28 cellular contexts compared by ENCODE assay signal in genomic region chr12:129089576-129089975, GRCh38.
"Had no signal": no experiment of that assay in that cellular context is flagged by ENCODE, and none has a peak within 500 bp of the region (broad histone marks: within the 10 kb centered on the region; RNA-seq: fewer than 3 reads in every experiment).

No MANE protein-coding gene starts in this region.

- H3K4me1 ChIP-seq: colonic mucosa, esophagus muscularis mucosa, esophagus squamous epithelium, foreskin keratinocyte, gastrocnemius medialis, gastroesophageal sphincter, heart left ventricle, heart right ventricle had no signal

- H3K27me3 Mint-ChIP-seq: dendritic cell treated with granulocyte-macrophage colony-stimulating factor and Interleukin-4, amounts not matched to agents 40 ng/mL and 50 ng/mL, for 4 days had no signal

- FAIRE-seq: colon, endometrium, endothelial cell of umbilical vein, frontal cortex had no signal

- H3K4me3 Mint-ChIP-seq: dendritic cell treated with granulocyte-macrophage colony-stimulating factor and Interleukin-4, amounts not matched to agents 40 ng/mL and 50 ng/mL, for 4 days; effector memory CD8-positive, alpha-beta T cell; endodermal cell had no signal

- H3K9me3 Mint-ChIP-seq: effector memory CD8-positive, alpha-beta T cell had no signal

- H3K27ac Mint-ChIP-seq: dendritic cell treated with granulocyte-macrophage colony-stimulating factor and Interleukin-4, amounts not matched to agents 40 ng/mL and 50 ng/mL, for 4 days; effector memory CD8-positive, alpha-beta T cell; endodermal cell had no signal

- H3K36me3 ChIP-seq: colonic mucosa, esophagus muscularis mucosa, esophagus squamous epithelium, gastrocnemius medialis, gastroesophageal sphincter, heart left ventricle, heart right ventricle had no signal

- H3K9me3 ChIP-seq: colonic mucosa, esophagus muscularis mucosa, esophagus squamous epithelium, gastrocnemius medialis had no signal

- H3K4me3 ChIP-seq: colonic mucosa, coronary artery, dorsolateral prefrontal cortex, esophagus muscularis mucosa, esophagus squamous epithelium, gastrocnemius medialis, gastroesophageal sphincter, heart left ventricle, heart right ventricle had no signal

- H3K4me1 Mint-ChIP-seq: endodermal cell had no signal

- H3K27me3 ChIP-seq: colonic mucosa, dorsolateral prefrontal cortex, esophagus squamous epithelium, foreskin keratinocyte, gastrocnemius medialis, heart left ventricle had no signal

- H3K27ac ChIP-seq: colonic mucosa, coronary artery, dorsolateral prefrontal cortex, epithelial cell of prostate, esophagus muscularis mucosa, esophagus squamous epithelium, foreskin keratinocyte, gastrocnemius medialis, gastroesophageal sphincter, heart left ventricle, heart right ventricle had no signal

- ATAC-seq: effector memory CD8-positive, alpha-beta T cell; esophagus mucosa; foreskin keratinocyte; gastrocnemius medialis; gastroesophageal sphincter; heart left ventricle; heart right ventricle had no signal

- DNase-seq: colonic mucosa; cortex of kidney; dermis blood vessel endothelial cell; dorsolateral prefrontal cortex; effector CD4-positive, alpha-beta T cell; effector CD8-positive, alpha-beta T cell; effector memory CD4-positive, alpha-beta T cell; effector memory CD8-positive, alpha-beta T cell; endodermal cell; erythroblast; esophagus squamous epithelium; foreskin fibroblast; foreskin keratinocyte; foreskin melanocyte; gastrocnemius medialis; glutamatergic neuron; heart left ventricle; heart right ventricle had no signal
